In the genomic region with DNA sequence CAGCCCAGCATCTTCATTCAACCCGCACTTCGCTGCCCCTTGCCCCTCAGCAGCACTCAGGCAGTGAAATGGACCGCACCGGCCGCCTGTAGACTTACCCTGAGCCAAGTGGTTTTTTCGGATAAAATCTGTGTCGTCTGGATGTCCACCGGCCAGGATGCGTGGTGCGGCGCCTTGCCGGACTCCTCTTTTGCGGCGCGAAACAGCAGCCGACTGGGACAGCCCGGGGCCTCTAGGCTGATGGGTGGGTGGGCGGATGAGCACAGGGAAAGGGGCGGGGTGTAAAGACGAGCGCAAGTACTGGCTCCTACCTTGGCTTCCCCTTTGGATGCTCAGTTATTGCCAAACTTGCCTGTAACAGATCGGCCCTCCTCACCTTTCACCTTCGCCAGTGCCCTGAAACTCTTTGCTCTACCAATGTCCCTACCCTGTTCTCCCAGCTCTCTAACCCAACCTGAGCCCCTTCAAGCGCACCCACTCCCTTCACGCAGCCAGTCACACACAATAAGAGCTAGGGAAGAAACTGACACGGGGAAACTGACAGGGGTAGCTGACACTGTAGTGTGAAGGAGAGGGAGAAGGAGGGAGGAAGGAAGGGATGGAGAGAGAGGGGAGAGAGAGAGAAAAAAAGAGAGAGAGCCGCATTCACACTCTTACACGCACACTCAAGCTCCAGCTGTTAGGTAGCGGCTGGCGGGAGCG, we compare ENCODE assay signal across 16 cellular contexts. TPM values are rescaled to one million over a fixed set of nuclear protein-coding genes. Genes with fewer than 3 reads are reported as not detected.
DNase-seq lines count a peak whose midpoint lies in the region; TF ChIP-seq lines count a peak whose summit lies in the region.
"Had no signal": no experiment of that assay in that cellular context is flagged by ENCODE, and none has a peak within 500 bp of the region (broad histone marks: within the 10 kb centered on the region; RNA-seq: fewer than 3 reads in every experiment).

No MANE protein-coding gene starts in this region.

- peak overlapping the region; percentile 70 for H3K4me3 ChIP-seq in HUES64 (ENCODE audit: low read length)
- H3K4me3 ChIP-seq in A673 (ENCODE audit: low read depth, low read length, poor library complexity, severe bottlenecking), result no peak overlapping the region
- H3K4me3 ChIP-seq in sigmoid colon, result no peak overlapping the region
- H3K4me3 ChIP-seq: thoracic aorta had no signal

- TF ChIP-seq EP300 in sigmoid colon (IDR thresholded peaks at IDR 0.05), result no peak

- H3K9me3 Mint-ChIP-seq in brain, result no peaks in the 10 kb centered on the region

- H3K4me1 ChIP-seq in HUES64 (ENCODE audit: insufficient read depth, low read length) (peaks cover 6% of the 10 kb centered on the region; the same call in 1 of the 2 replicates), A673 (ENCODE audit: insufficient read depth, low read length, poor library complexity, severe bottlenecking) (no peaks in the 10 kb centered on the region), sigmoid colon (no peaks in the 10 kb centered on the region)
- H3K4me1 ChIP-seq: BE2C had no signal

- H3K27ac ChIP-seq in HUES64 (ENCODE audit: low read depth, low read length) (no peak overlapping the region), A673 (ENCODE audit: low read depth, low read length, poor library complexity, severe bottlenecking) (no peak overlapping the region), sigmoid colon (no peak overlapping the region)
- H3K27ac ChIP-seq: thoracic aorta had no signal

- no peak overlapping the region for H3K9ac ChIP-seq in HUES64 (ENCODE audit: low read depth, low read length)

- CTCF ChIA-PET in A673 (lab: Charles Lee), result no interaction called here

- H3K4me3 Mint-ChIP-seq in brain, result peak overlapping the region; percentile 84 to 93 (median 87)

- DNase-seq in iPS-NIHi11 (ENCODE audit: low spot score), result peak; percentile 28
- DNase-seq in posterior cingulate gyrus, result peak in 6 of 10 donors; percentile 3 to 82 (median 54)
- no peak for DNase-seq in A673 (ENCODE audit: low spot score)
- no peak for DNase-seq in activated CD4-positive, alpha-beta T cell treated with anti-CD3 and anti-CD28 coated beads for 48 hours
- DNase-seq in sigmoid colon, result no peak
- DNase-seq: activated CD4-positive, alpha-beta T cell treated with anti-CD3 and anti-CD28 coated beads for 4 hours; activated gamma-delta T cell; amniotic stem cell; BE2C; NCI-H2171 treated with DMSO at 0.1 percent for 48 hours had no signal

- H3K27me3 ChIP-seq in HUES64 (ENCODE audit: insufficient read depth, low read length), result peaks cover 56% of the 10 kb centered on the region
- peaks cover 36% of the 10 kb centered on the region for H3K27me3 ChIP-seq in A673 (replicated peaks; ENCODE audit: insufficient read depth, low read depth, low read length, poor library complexity)
- peaks cover 0 to 23% (median 4%) of the 10 kb centered on the region in 3 donors for H3K27me3 ChIP-seq in sigmoid colon
- H3K27me3 ChIP-seq: BE2C had no signal

- peak overlapping the region in 1 of 5 experiments; percentile 25 for H3K27ac Mint-ChIP-seq in brain

- 2% methylated on average over 23 of the region's 31 CpGs for WGBS in HUES64
- 6 to 32% methylated on average over 31 of the region's 31 CpGs for WGBS in sigmoid colon, 2 donors

- H3K36me3 Mint-ChIP-seq in brain, result no peaks in the 10 kb centered on the region

- no TSS peak for BruUV-seq in A673 (replicated peaks; lab: Mats Ljungman, UMichigan)

- peaks cover 23% of the 10 kb centered on the region for H3K4me1 Mint-ChIP-seq in brain

- POLR2A ChIA-PET in A673 (lab: Charles Lee; ENCODE audit: low non-redundant PET), result no interaction called here

- intact Hi-C loops in posterior cingulate gyrus (cut with DNase I) (no loop called here), A673 (cut with micrococcal nuclease; ENCODE audit: unreplicated experiment) (no loop called here), sigmoid colon (cut with DNase I) (no loop called here)

- peaks cover 82% of the 10 kb centered on the region for H3K27me3 Mint-ChIP-seq in brain

- no peaks in the 10 kb centered on the region for H3K36me3 ChIP-seq in HUES64 (ENCODE audit: insufficient read depth, low read length)
- no peaks in the 10 kb centered on the region for H3K36me3 ChIP-seq in A673 (ENCODE audit: insufficient read depth, low read length, poor library complexity, severe bottlenecking)
- H3K36me3 ChIP-seq in sigmoid colon, result no peaks in the 10 kb centered on the region
- H3K36me3 ChIP-seq: BE2C, thoracic aorta had no signal

- TF ChIP-seq POLR2A in sigmoid colon (IDR thresholded peaks at IDR 0.05), result no peak

- no peak for TF ChIP-seq CTCF in brain (conservative IDR thresholded peaks at IDR 0.05)
- no peak for TF ChIP-seq CTCF in A673 (conservative IDR thresholded peaks at IDR 0.05; ENCODE audit: low read depth, low read length)
- TF ChIP-seq CTCF in sigmoid colon (IDR thresholded peaks at IDR 0.05), result no peak

- H3K9me3 ChIP-seq in HUES64 (ENCODE audit: insufficient read depth, low read depth, low read length) (no peaks in the 10 kb centered on the region), A673 (ENCODE audit: low read depth, low read length, poor library complexity, severe bottlenecking) (no peaks in the 10 kb centered on the region), sigmoid colon (no peaks in the 10 kb centered on the region)
- H3K9me3 ChIP-seq: BE2C, thoracic aorta had no signal

RNA-seq across cellular contexts. Expression of gene TRPC5, which starts 0.6 kb away (rescaled TPM):
- polyA plus RNA-seq in HUES64 (2013, experiment 1 of 2), result 0.10 TPM
- polyA plus RNA-seq in HUES64 (2013, experiment 2 of 2), result 0.19 TPM
- polyA plus RNA-seq in brain (ENCODE audit: insufficient read depth, low read depth, low replicate concordance) (0.10 TPM), sigmoid colon (not detected)
- total RNA-seq in A673 (2021) (not detected in 2 replicates), sigmoid colon (under 1 TPM in 1 of 4 donors, not detected in 3; under 0.01 TPM)
- total RNA-seq: chondrocyte, endothelial cell of umbilical vein, G401, thoracic aorta had no signal
- polyA plus RNA-seq: endothelial cell of umbilical vein had no signal

RNA-seq across cellular contexts. Expression of gene RTL4, which starts 0.9 kb away (rescaled TPM):
- polyA plus RNA-seq in HUES64 (2013, experiment 1 of 2), result not detected
- polyA plus RNA-seq in HUES64 (2013, experiment 2 of 2), result not detected
- polyA plus RNA-seq in brain (ENCODE audit: insufficient read depth, low read depth, low replicate concordance), result not detected
- not detected in 2 replicates for total RNA-seq in A673 (2021)
- total RNA-seq in sigmoid colon, result not detected
- not detected for polyA plus RNA-seq in sigmoid colon
- total RNA-seq: chondrocyte, endothelial cell of umbilical vein, G401, thoracic aorta had no signal
- polyA plus RNA-seq: endothelial cell of umbilical vein had no signal

Comparison
In these comparisons a context has a peak if more than half of its experiments do, and no peak if none do; other contexts are left out.
1. DNase-seq: peak in iPS-NIHi11 (single experiment) and posterior cingulate gyrus (6 of 10); none in A673 (single experiment), activated CD4-positive, alpha-beta T cell treated with anti-CD3 and anti-CD28 coated beads for 48 hours (single experiment) and sigmoid colon (single experiment).